14 cellular contexts compared by ENCODE assay signal in the genomic region with DNA sequence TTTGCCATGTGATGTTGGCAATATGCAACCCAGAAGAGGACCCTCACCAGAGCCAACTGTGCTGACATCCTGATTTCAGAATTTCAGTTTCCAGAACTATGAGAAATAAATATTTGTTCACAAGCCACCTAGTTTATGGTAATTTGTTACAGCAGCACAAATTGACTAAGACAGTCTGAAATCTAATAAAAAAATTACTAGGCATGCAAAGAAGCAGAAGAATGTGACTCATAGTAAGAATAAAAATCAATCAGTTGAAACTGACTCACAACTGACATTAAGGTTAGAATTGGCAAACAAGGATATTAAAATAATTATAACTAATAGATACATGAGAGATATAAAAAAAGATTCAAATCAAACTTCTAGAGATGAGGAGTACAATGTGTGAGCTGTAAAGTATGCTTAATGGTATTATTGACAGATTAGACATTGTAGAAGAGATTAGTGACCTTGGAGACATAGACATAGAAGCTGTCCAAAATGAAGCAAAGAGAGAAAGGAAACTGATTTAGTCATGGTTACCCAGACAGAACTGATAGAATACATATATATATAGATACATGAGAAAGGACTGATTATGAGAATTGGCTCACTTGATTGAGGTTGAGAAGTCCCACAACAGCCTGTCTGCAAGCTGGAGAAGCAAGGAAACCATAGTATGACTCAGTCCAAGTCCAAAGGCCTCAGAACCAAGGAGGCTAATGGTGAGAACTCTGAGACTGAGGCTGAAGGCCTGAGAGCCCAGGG. TPM values are rescaled to one million over a fixed set of nuclear protein-coding genes. Genes with fewer than 3 reads are reported as not detected.
DNase-seq lines count a peak whose midpoint lies in the region; ATAC-seq and TF ChIP-seq lines count a peak whose summit lies in the region.
"Had no signal": no experiment of that assay in that cellular context is flagged by ENCODE, and none has a peak within 500 bp of the region (broad histone marks: within the 10 kb centered on the region; RNA-seq: fewer than 3 reads in every experiment).

No MANE protein-coding gene starts in this region.

- TF ChIP-seq CTCF in HFFc6 (IDR thresholded peaks at IDR 0.05) = no peak
- TF ChIP-seq CTCF in mucosa of descending colon (IDR thresholded peaks at IDR 0.05) = no peak

- no peaks in the 10 kb centered on the region for H3K9me3 ChIP-seq in CD8-positive, alpha-beta memory T cell (ENCODE audit: low read length)
- H3K9me3 ChIP-seq in mucosa of descending colon (no peaks in the 10 kb centered on the region), right cardiac atrium (ENCODE audit: control insufficient read depth, low read length) (no peaks in the 10 kb centered on the region)
- H3K9me3 ChIP-seq: adrenal gland, BLaER1 had no signal

- CTCF ChIA-PET in CD8-positive, alpha-beta memory T cell (lab: Charles Lee) = interaction anchor here (1.1 to 1.2 kb wide), 2 partner anchors 8 to 14 kb away, joined by 3 to 4 read pairs; no protein-coding TSS in a partner anchor

- intact Hi-C loops in mucosa of descending colon (cut with DNase I, micrococcal nuclease) = no loop called here
- intact Hi-C loops in right cardiac atrium (cut with DNase I) = no loop called here

- no peak for DNase-seq in CD8-positive, alpha-beta memory T cell
- DNase-seq in HFFc6 = peak; percentile 13
- no peak for DNase-seq in mucosa of descending colon
- DNase-seq in midbrain (lab: John Stamatoyannopoulos, UW) = no peak
- no peak for DNase-seq in right cardiac atrium
- DNase-seq: adrenal gland, NCI-H2081 treated with DMSO at 0.1 percent for 48 hours, OCI-M1 had no signal

- H3K27ac ChIP-seq in CD8-positive, alpha-beta memory T cell (ENCODE audit: low read depth, low read length) = no peak overlapping the region
- H3K27ac ChIP-seq in right cardiac atrium (ENCODE audit: low read length) = no peak overlapping the region
- H3K27ac ChIP-seq: adrenal gland, BLaER1, KMS-11 had no signal

- H3K4me1 ChIP-seq in CD8-positive, alpha-beta memory T cell (ENCODE audit: insufficient read depth, low read length) = peaks cover 15% of the 10 kb centered on the region
- H3K4me1 ChIP-seq in mucosa of descending colon (ENCODE audit: low read depth) = no peaks in the 10 kb centered on the region
- peaks cover under 1% of the 10 kb centered on the region for H3K4me1 ChIP-seq in right cardiac atrium (ENCODE audit: control insufficient read depth, insufficient read depth, low read length)

- no peaks in the 10 kb centered on the region for H3K27me3 ChIP-seq in CD8-positive, alpha-beta memory T cell (ENCODE audit: insufficient read depth, low read length, poor library complexity, severe bottlenecking)
- H3K27me3 ChIP-seq in right cardiac atrium (ENCODE audit: control insufficient read depth, insufficient read depth) = no peaks in the 10 kb centered on the region
- H3K27me3 ChIP-seq: adrenal gland, BLaER1 had no signal

- ATAC-seq in GM18519 (IDR thresholded peaks at IDR 0.05; ENCODE audit: low FRiP score, unreplicated experiment) = peak; percentile 65
- peak; percentile 57 for ATAC-seq in HG03558 (IDR thresholded peaks at IDR 0.05; ENCODE audit: extremely low read depth, unreplicated experiment)
- no peak for ATAC-seq in mucosa of descending colon
- no peak for ATAC-seq in HG03097 (IDR thresholded peaks at IDR 0.05; ENCODE audit: low FRiP score, unreplicated experiment)
- no peak for ATAC-seq in right cardiac atrium
- ATAC-seq: stimulated activated memory B cell treated with anti-CD40 and anti-IgM and Interleukin-4, amounts not matched to agents 10 μg/mL and 1 μg/mL and 100 μg/mL, for 72 hours had no signal

- peaks cover 31 to 70% (median 61%) of the 10 kb centered on the region in 3 donors for H3K4me1 Mint-ChIP-seq in CD8-positive, alpha-beta memory T cell
- H3K4me1 Mint-ChIP-seq in HFFc6 (ENCODE audit: low read depth) = peaks cover 20% of the 10 kb centered on the region

- H3K9me3 Mint-ChIP-seq in CD8-positive, alpha-beta memory T cell = peaks cover 0 to 1% (median 0%) of the 10 kb centered on the region in 5 donors
- H3K9me3 Mint-ChIP-seq in HFFc6 = no peaks in the 10 kb centered on the region
- H3K9me3 Mint-ChIP-seq: stimulated activated memory B cell treated with anti-CD40 and anti-IgM and Interleukin-4, amounts not matched to agents 10 μg/mL and 1 μg/mL and 100 μg/mL, for 72 hours had no signal

- no peaks in the 10 kb centered on the region for H3K36me3 ChIP-seq in CD8-positive, alpha-beta memory T cell (ENCODE audit: insufficient read depth, low read length)
- H3K36me3 ChIP-seq in mucosa of descending colon (ENCODE audit: low read depth) = no peaks in the 10 kb centered on the region
- H3K36me3 ChIP-seq: adrenal gland, BLaER1 had no signal

- H3K27me3 Mint-ChIP-seq in CD8-positive, alpha-beta memory T cell = no peaks in the 10 kb centered on the region
- peaks cover 5% of the 10 kb centered on the region for H3K27me3 Mint-ChIP-seq in HFFc6 (ENCODE audit: insufficient read depth)
- H3K27me3 Mint-ChIP-seq: stimulated activated memory B cell treated with anti-CD40 and anti-IgM and Interleukin-4, amounts not matched to agents 10 μg/mL and 1 μg/mL and 100 μg/mL, for 72 hours had no signal

- POLR2A ChIA-PET in CD8-positive, alpha-beta memory T cell (lab: Charles Lee) = no interaction called here

- H3K4me3 ChIP-seq in CD8-positive, alpha-beta memory T cell (ENCODE audit: low read length) = no peak overlapping the region
- H3K4me3 ChIP-seq in mucosa of descending colon = no peak overlapping the region
- no peak overlapping the region for H3K4me3 ChIP-seq in right cardiac atrium (ENCODE audit: low read length)
- H3K4me3 ChIP-seq: adrenal gland, BLaER1 had no signal

- H3K36me3 Mint-ChIP-seq in CD8-positive, alpha-beta memory T cell = peaks cover 5 to 27% (median 16%) of the 10 kb centered on the region in 3 donors
- H3K36me3 Mint-ChIP-seq in HFFc6 (ENCODE audit: low read depth) = no peaks in the 10 kb centered on the region
- H3K36me3 Mint-ChIP-seq: stimulated activated memory B cell treated with anti-CD40 and anti-IgM and Interleukin-4, amounts not matched to agents 10 μg/mL and 1 μg/mL and 100 μg/mL, for 72 hours had no signal

- peak overlapping the region in 5 of 8 donors; percentile 36 to 62 (median 54) for H3K27ac Mint-ChIP-seq in CD8-positive, alpha-beta memory T cell
- no peak overlapping the region for H3K27ac Mint-ChIP-seq in HFFc6

- H3K4me3 Mint-ChIP-seq in CD8-positive, alpha-beta memory T cell = peak overlapping the region in 1 of 7 donors; percentile 29
- H3K4me3 Mint-ChIP-seq in HFFc6 = no peak overlapping the region
- H3K4me3 Mint-ChIP-seq: stimulated activated memory B cell treated with anti-CD40 and anti-IgM and Interleukin-4, amounts not matched to agents 10 μg/mL and 1 μg/mL and 100 μg/mL, for 72 hours had no signal

RNA-seq across cellular contexts. Expression of gene TTC39C, which starts 27.8 kb away (rescaled TPM):
- total RNA-seq in CD8-positive, alpha-beta memory T cell = 10 to 100 TPM; 57.4 to 59.5 TPM
- 80.2 TPM for polyA plus RNA-seq in CD8-positive, alpha-beta memory T cell
- total RNA-seq in HFFc6 (2021; fragmentation: NEBNext Ultra II Directional; extraction: Animal tissue kit (Norgen Biotek cat#: 25700)) = 10 to 100 TPM; 10.1 to 21.3 (median 17.4) TPM
- total RNA-seq in mucosa of descending colon (10 to 100 TPM in 2 of 3 donors, 1 to 10 TPM in 1; 8.1 to 14.6 (median 13.2) TPM), right cardiac atrium (10 to 100 TPM in 1 of 4 donors, 1 to 10 TPM in 3; 4.1 to 11.0 (median 6.0) TPM)
- polyA plus RNA-seq in right cardiac atrium = 2.8 TPM

Comparison
In these comparisons a context has a peak if more than half of its experiments do, and no peak if none do; other contexts are left out.
1. ATAC-seq: peak in GM18519 (single experiment) and HG03558 (single experiment); none in mucosa of descending colon (single experiment), HG03097 (single experiment) and right cardiac atrium (0 of 2).